ENCODE assay signal across 8 cellular contexts in genomic region chr14:77141592-77142288, GRCh38. TPM values are rescaled to one million over a fixed set of nuclear protein-coding genes. Genes with fewer than 3 reads are reported as not detected.
DNase-seq lines count a peak whose midpoint lies in the region; ATAC-seq and TF ChIP-seq lines count a peak whose summit lies in the region.

ZDHHC22 (minus strand) TSS chr14:77141791; CDS start chr14:77139738, 2,053 bp downstream.

- no peaks in the 10 kb centered on the region for H3K9me3 Mint-ChIP-seq in activated CD4-positive, alpha-beta T cell treated with anti-CD3 and anti-CD28 coated beads for 36 hours (ENCODE audit: low read depth)

- no peak within 1 kb of the TSS for H3K27ac Mint-ChIP-seq in activated CD4-positive, alpha-beta T cell treated with anti-CD3 and anti-CD28 coated beads for 36 hours

- H2AFZ ChIP-seq in HCT116 (ENCODE audit: low read depth, low read length, poor library complexity, severe bottlenecking): no peak within 1 kb of the TSS

- peaks cover 15% of the 10 kb centered on the region for H3K4me1 Mint-ChIP-seq in activated CD4-positive, alpha-beta T cell treated with anti-CD3 and anti-CD28 coated beads for 36 hours

- no peaks in the 10 kb centered on the region for H3K36me3 Mint-ChIP-seq in activated CD4-positive, alpha-beta T cell treated with anti-CD3 and anti-CD28 coated beads for 36 hours (ENCODE audit: low read depth)

- H3K9me2 ChIP-seq in HCT116 (ENCODE audit: insufficient read depth): no peaks in the 10 kb centered on the region

- CTCF ChIA-PET in HCT116 (lab: Charles Lee): interaction anchor here (0.9 to 2.1 kb wide), 2 partner anchors 10 to 18 kb away, joined by 3 to 10 read pairs; no protein-coding TSS in a partner anchor
- CTCF ChIA-PET in activated CD4-positive, alpha-beta T cell treated with anti-CD3 and anti-CD28 coated beads for 36 hours (lab: Charles Lee): interaction anchor here (0.6 to 2.3 kb wide), 6 partner anchors 9 to 211 kb away, joined by 3 to 12 read pairs (median 4); no protein-coding TSS in a partner anchor

- no TSS peak for BruUV-seq in HCT116 (replicated peaks; lab: Mats Ljungman, UMichigan)

- POLR2A ChIA-PET in HCT116 (lab: Charles Lee): no interaction called here
- POLR2A ChIA-PET in activated CD4-positive, alpha-beta T cell treated with anti-CD3 and anti-CD28 coated beads for 36 hours (lab: Charles Lee): no interaction called here

- H3K9me3 ChIP-seq in HCT116 (ENCODE audit: control insufficient read depth in 1 of 2, insufficient read depth in 1 of 2, low read depth in 1 of 2, low read length in 2 of 2): no peaks in the 10 kb centered on the region
- no peaks in the 10 kb centered on the region for H3K9me3 ChIP-seq in RWPE2 (ENCODE audit: severe bottlenecking)
- H3K9me3 ChIP-seq in right atrium auricular region: no peaks in the 10 kb centered on the region
- peaks cover 0 to 3% (median 0%) of the 10 kb centered on the region in 3 donors for H3K9me3 ChIP-seq in skeletal muscle tissue (ENCODE audit: control insufficient read depth in 3 of 3, low read length in 3 of 3)
- H3K9me3 ChIP-seq in effector memory CD4-positive, alpha-beta T cell (ENCODE audit: control insufficient read depth, low read length): no peaks in the 10 kb centered on the region

- H3K27me3 ChIP-seq in HCT116 (ENCODE audit: insufficient read depth, low read length) (peaks cover 11% of the 10 kb centered on the region; the same call in 1 of the 2 replicates), RWPE2 (ENCODE audit: insufficient read depth, poor library complexity, severe bottlenecking) (peaks cover 94% of the 10 kb centered on the region), right atrium auricular region (peaks cover 9 to 30% of the 10 kb centered on the region in 2 donors), skeletal muscle tissue (ENCODE audit: control insufficient read depth in 3 of 3, insufficient read depth in 3 of 3, low read length in 3 of 3) (peaks cover 77 to 85% (median 81%) of the 10 kb centered on the region in 3 donors)
- H3K27me3 ChIP-seq in effector memory CD4-positive, alpha-beta T cell (replicated peaks; ENCODE audit: control insufficient read depth, insufficient read depth, low read length, poor library complexity, severe bottlenecking): peaks cover 41% of the 10 kb centered on the region

- no peak for TF ChIP-seq RAD21 in HCT116 (IDR thresholded peaks at IDR 0.05; ENCODE audit: low read depth)

- H3K9ac ChIP-seq in HCT116 (ENCODE audit: low read length) (no peak within 1 kb of the TSS), skeletal muscle tissue (ENCODE audit: low read depth in 1 of 3, low read length in 3 of 3) (peak within 1 kb of the TSS in 2 of 3 donors; percentile 50 to 53)

- H3K4me2 ChIP-seq in HCT116 (ENCODE audit: low read length): peak within 1 kb of the TSS; percentile 81

- H3K27me3 Mint-ChIP-seq in activated CD4-positive, alpha-beta T cell treated with anti-CD3 and anti-CD28 coated beads for 36 hours: peaks cover 71% of the 10 kb centered on the region

- no peaks in the 10 kb centered on the region for H3K79me2 ChIP-seq in HCT116 (ENCODE audit: insufficient read depth, low read length)

- no peak for TF ChIP-seq POLR2A in HCT116 (IDR thresholded peaks at IDR 0.05; ENCODE audit: borderline replicate concordance, extremely low read depth, insufficient read depth, insufficient read length)

- H3K27ac ChIP-seq in HCT116 (ENCODE audit: low read depth, low read length) (no peak within 1 kb of the TSS), RWPE2 (ENCODE audit: poor library complexity, severe bottlenecking) (no peak within 1 kb of the TSS), right atrium auricular region (no peak within 1 kb of the TSS), skeletal muscle tissue (ENCODE audit: low read depth, low read length) (no peak within 1 kb of the TSS)
- no peak within 1 kb of the TSS for H3K27ac ChIP-seq in effector memory CD4-positive, alpha-beta T cell (ENCODE audit: insufficient read depth, low read length, poor library complexity, severe bottlenecking)

- intact Hi-C loops in HCT116 (cut with micrococcal nuclease): no loop called here
- intact Hi-C loops in activated CD4-positive, alpha-beta T cell treated with anti-CD3 and anti-CD28 coated beads for 36 hours (cut with DNase I, micrococcal nuclease): no loop called here

- H4K20me1 ChIP-seq in HCT116 (ENCODE audit: insufficient read depth): no peaks in the 10 kb centered on the region

- RAD21 ChIA-PET in HCT116 (lab: Charles Lee; ENCODE audit: low non-redundant PET in 1 of 2, low total read pairs in 2 of 2, uncharacterized antibody in 2 of 2, unreplicated experiment in 2 of 2): no interaction called here

- DNase-seq in HCT116 (ENCODE audit: low read depth, low spot score) (no peak), RWPE2 (ENCODE audit: low spot score) (no peak), right atrium auricular region (ENCODE audit: low spot score) (no peak), epidermal melanocyte (ENCODE audit: insufficient read length, low spot score) (no peak)
- no peak for DNase-seq in effector memory CD4-positive, alpha-beta T cell
- DNase-seq in activated CD4-positive, alpha-beta T cell treated with anti-CD3 and anti-CD28 coated beads for 36 hours: no peak
- no peak for DNase-seq in stimulated activated CD4-positive, alpha-beta T cell treated with anti-CD3 and anti-CD28 coated beads, Interleukin-15, amount 100 ng/mL, for 24 hours

- peaks cover 7 to 21% of the 10 kb centered on the region in 2 experiments; a peak in 3 of 4 replicates for H3K4me1 ChIP-seq in HCT116 (ENCODE audit: control insufficient read depth in 1 of 2, insufficient read depth in 2 of 2, low read length in 2 of 2)
- H3K4me1 ChIP-seq in RWPE2 (ENCODE audit: insufficient read depth, poor library complexity, severe bottlenecking): peaks cover 5% of the 10 kb centered on the region
- H3K4me1 ChIP-seq in right atrium auricular region: peaks cover 0 to 28% of the 10 kb centered on the region in 2 donors
- peaks cover 0 to 24% (median 24%) of the 10 kb centered on the region in 3 donors for H3K4me1 ChIP-seq in skeletal muscle tissue (ENCODE audit: control insufficient read depth in 3 of 3, insufficient read depth in 3 of 3, low read length in 3 of 3)
- H3K4me1 ChIP-seq in effector memory CD4-positive, alpha-beta T cell (ENCODE audit: control insufficient read depth, insufficient read depth, low read length, poor library complexity, severe bottlenecking): peaks cover 25% of the 10 kb centered on the region

- H3K36me3 ChIP-seq in HCT116 (ENCODE audit: control insufficient read depth in 1 of 2, insufficient read depth in 2 of 2, low read length in 2 of 2): no peaks in the 10 kb centered on the region
- H3K36me3 ChIP-seq in RWPE2 (ENCODE audit: low read depth): no peaks in the 10 kb centered on the region
- no peaks in the 10 kb centered on the region for H3K36me3 ChIP-seq in right atrium auricular region
- H3K36me3 ChIP-seq in skeletal muscle tissue (ENCODE audit: control insufficient read depth in 3 of 3, insufficient read depth in 3 of 3, low read length in 3 of 3): no peaks in the 10 kb centered on the region
- no peaks in the 10 kb centered on the region for H3K36me3 ChIP-seq in effector memory CD4-positive, alpha-beta T cell (ENCODE audit: control insufficient read depth, insufficient read depth, low read length)

- ATAC-seq in HCT116 (no peak; the same call in 1 of the 2 replicates), RWPE2 (ENCODE audit: low read depth) (peak; percentile 49)
- no peak for ATAC-seq in activated CD4-positive, alpha-beta T cell treated with anti-CD3 and anti-CD28 coated beads for 36 hours

- no peak for TF ChIP-seq CTCF in HCT116 (IDR thresholded peaks at IDR 0.05 in 2 of 3, conservative IDR thresholded peaks at IDR 0.05 in 1 of 3; ENCODE audit: borderline replicate concordance in 1 of 3, insufficient read depth in 1 of 3, low read depth in 2 of 3, low read length in 2 of 3)
- TF ChIP-seq CTCF in RWPE2 (IDR thresholded peaks at IDR 0.05; ENCODE audit: poor library complexity, severe bottlenecking): peak; percentile 12
- no peak for TF ChIP-seq CTCF in right atrium auricular region (IDR thresholded peaks at IDR 0.05)

- H3K4me3 Mint-ChIP-seq in activated CD4-positive, alpha-beta T cell treated with anti-CD3 and anti-CD28 coated beads for 36 hours: no peak within 1 kb of the TSS

- H3K4me3 ChIP-seq in HCT116 (replicated peaks in 1 of 2; ENCODE audit: low read depth in 1 of 2, low read length in 2 of 2) (peak within 1 kb of the TSS; percentile 30 to 62), RWPE2 (ENCODE audit: severe bottlenecking) (peak within 1 kb of the TSS; percentile 22), right atrium auricular region (peak within 1 kb of the TSS; percentile 8 to 51), skeletal muscle tissue (ENCODE audit: low read length in 3 of 3) (peak within 1 kb of the TSS; percentile 14 to 58 (median 58))
- no peak within 1 kb of the TSS for H3K4me3 ChIP-seq in effector memory CD4-positive, alpha-beta T cell (ENCODE audit: insufficient read depth, low read depth, low read length, poor library complexity, severe bottlenecking)

TF ChIP-seq in HCT116, 20 proteins besides CTCF, POLR2A, EP300 and RAD21:
- TF ChIP-seq FOSL1 (IDR thresholded peaks at IDR 0.05; ENCODE audit: low read depth) (no peak), MAX (IDR thresholded peaks at IDR 0.05) (no peak), EZH2 (IDR thresholded peaks at IDR 0.05) (no peak), POLR2AphosphoS5 (IDR thresholded peaks at IDR 0.05; ENCODE audit: low read depth, low read length) (no peak), EZH2phosphoT487 (IDR thresholded peaks at IDR 0.05; ENCODE audit: borderline replicate concordance) (no peak), SP1 (IDR thresholded peaks at IDR 0.05; ENCODE audit: low read depth) (no peak), TCF7L2 (IDR thresholded peaks at IDR 0.05; ENCODE audit: borderline replicate concordance, extremely low read depth, insufficient read depth, insufficient read length) (no peak), YY1 (IDR thresholded peaks at IDR 0.05; ENCODE audit: extremely low read depth, insufficient replicate concordance, low read depth, low read length) (no peak), ATF3 (IDR thresholded peaks at IDR 0.05) (no peak)

RNA-seq across cellular contexts. Expression of gene ZDHHC22, which starts in this region (rescaled TPM):
- total RNA-seq in HCT116 (2021; ENCODE audit: unreplicated experiment) (0.10 TPM), right atrium auricular region (not detected), skeletal muscle tissue (0.52 TPM)
- polyA plus RNA-seq in HCT116 (2012): 0.04 and 0.13 TPM in 2 replicates
- total RNA-seq in activated CD4-positive, alpha-beta T cell treated with anti-CD3 and anti-CD28 coated beads for 36 hours: not detected
